18 cellular contexts compared by ENCODE assay signal in genomic region chr12:111037047-111037446, GRCh38. TPM values are rescaled to one million over a fixed set of nuclear protein-coding genes. Genes with fewer than 3 reads are reported as not detected.
DNase-seq lines count a peak whose midpoint lies in the region; ATAC-seq and TF ChIP-seq lines count a peak whose summit lies in the region.
"Had no signal": no experiment of that assay in that cellular context is flagged by ENCODE, and none has a peak within 500 bp of the region (broad histone marks: within the 10 kb centered on the region; RNA-seq: fewer than 3 reads in every experiment).

No MANE protein-coding gene starts in this region.

- CTCF ChIA-PET in CD8-positive, alpha-beta T cell (lab: Charles Lee) = interaction anchor here (0.6 to 1.7 kb wide), 3 partner anchors 10 to 57 kb away, joined by 3 to 5 read pairs (median 4); no protein-coding TSS in a partner anchor
- CTCF ChIA-PET in OCI-LY7 (lab: Charles Lee; ENCODE audit: unreplicated experiment) = no interaction called here
- CTCF ChIA-PET in Calu3 (lab: Charles Lee) = no interaction called here

- ATAC-seq in CD8-positive, alpha-beta T cell = no peak
- no peak for ATAC-seq in GM19467 (IDR thresholded peaks at IDR 0.05; ENCODE audit: unreplicated experiment)
- ATAC-seq: activated naive CD4-positive, alpha-beta T cell treated with anti-CD3 and anti-CD28 coated beads, Interleukin-2, amount 50 U/mL, for 72 hours had no signal

- peaks cover 24% of the 10 kb centered on the region for H3K4me1 Mint-ChIP-seq in CD8-positive, alpha-beta T cell (ENCODE audit: low read depth)
- H3K4me1 Mint-ChIP-seq in activated T-helper 1 cell treated with anti-CD3 and anti-CD28 coated beads, Interleukin-12 subunit alpha, Interleukin-12 subunit beta, Interleukin-2, Interleukin-4 antibody, amounts not matched to agents 30 ng/mL and 10 ng/mL and 1 ng/mL, durations not matched to agents 14 hours and 24 hours and 36 hours (ENCODE audit: low read depth) = peaks cover 10% of the 10 kb centered on the region
- H3K4me1 Mint-ChIP-seq in Calu3 (ENCODE audit: low read depth, unreplicated experiment) = no peaks in the 10 kb centered on the region

- POLR2A ChIA-PET in CD8-positive, alpha-beta T cell (lab: Charles Lee) = no interaction called here
- POLR2A ChIA-PET in OCI-LY7 (lab: Charles Lee) = no interaction called here

- H3K27ac Mint-ChIP-seq in CD8-positive, alpha-beta T cell = no peak overlapping the region
- no peak overlapping the region for H3K27ac Mint-ChIP-seq in activated T-helper 1 cell treated with anti-CD3 and anti-CD28 coated beads, Interleukin-12 subunit alpha, Interleukin-12 subunit beta, Interleukin-2, Interleukin-4 antibody, amounts not matched to agents 30 ng/mL and 10 ng/mL and 1 ng/mL, durations not matched to agents 14 hours and 24 hours and 36 hours
- no peak overlapping the region for H3K27ac Mint-ChIP-seq in Calu3 (ENCODE audit: unreplicated experiment)
- H3K27ac Mint-ChIP-seq: activated naive CD4-positive, alpha-beta T cell treated with anti-CD3 and anti-CD28 coated beads, Interleukin-2, amount 50 U/mL, for 72 hours; T-helper 1 cell treated with Interleukin-12 subunit alpha and Interleukin-12 subunit beta and Interleukin-4 antibody, amounts not matched to agents 30 μg/mL and 1 μg/mL, for 36 hours had no signal

- intact Hi-C loops in CD8-positive, alpha-beta T cell (cut with DNase I, micrococcal nuclease) = no loop called here
- intact Hi-C loops in OCI-LY7 (cut with micrococcal nuclease; ENCODE audit: unreplicated experiment) = loop anchor here (5.0 kb wide), 1 partner anchor 65 kb away; no protein-coding TSS in a partner anchor
- intact Hi-C loops in dorsolateral prefrontal cortex (cut with DNase I) = no loop called here
- intact Hi-C loops in prostate gland (cut with DNase I) = no loop called here
- intact Hi-C loops in activated T-helper 1 cell treated with anti-CD3 and anti-CD28 coated beads, Interleukin-12 subunit alpha, Interleukin-12 subunit beta, Interleukin-2, Interleukin-4 antibody, amounts not matched to agents 30 ng/mL and 10 ng/mL and 1 ng/mL, durations not matched to agents 14 hours and 24 hours and 36 hours (cut with micrococcal nuclease) = no loop called here
- intact Hi-C loops in Calu3 (cut with micrococcal nuclease; ENCODE audit: unreplicated experiment) = no loop called here

- no peak overlapping the region for H2AFZ ChIP-seq in OCI-LY7 (ENCODE audit: low read length)

- no TSS peak for BruUV-seq in OCI-LY7 (replicated peaks; lab: Mats Ljungman, UMichigan)
- no TSS peak for BruUV-seq in Calu3 (replicated peaks; lab: Mats Ljungman, UMichigan)

- WGBS in prostate gland = 53% methylated on average over 23 of the region's 23 CpGs

- H3K9me2 ChIP-seq in OCI-LY7 (ENCODE audit: insufficient read depth, low read length) = no peaks in the 10 kb centered on the region

- TF ChIP-seq POLR2A in prostate gland (IDR thresholded peaks at IDR 0.05) = no peak

- 0 out of 2 replicates have a peak overlapping the region, but pooled peaks have one; percentile 14 for H3K4me2 ChIP-seq in OCI-LY7 (ENCODE audit: low read length)

- H3K27me3 ChIP-seq in CD8-positive, alpha-beta T cell (ENCODE audit: insufficient read depth, low read length) = peaks cover 27% of the 10 kb centered on the region
- H3K27me3 ChIP-seq in dorsolateral prefrontal cortex (peaks cover 0 to 69% (median 41%) of the 10 kb centered on the region in 45 donors), prostate gland (replicated peaks; ENCODE audit: insufficient read depth) (no peaks in the 10 kb centered on the region)
- H3K27me3 ChIP-seq: ovary had no signal

- no peak overlapping the region for H3K4me3 ChIP-seq in CD8-positive, alpha-beta T cell (ENCODE audit: low read depth, low read length)
- H3K4me3 ChIP-seq in OCI-LY7 (ENCODE audit: low read depth, low read length, poor library complexity, severe bottlenecking) = no peak overlapping the region
- peak overlapping the region in 39 of 59 donors; percentile 2 to 68 (median 38) for H3K4me3 ChIP-seq in dorsolateral prefrontal cortex
- H3K4me3 ChIP-seq in prostate gland = peak overlapping the region; percentile 54 to 61
- H3K4me3 ChIP-seq: ovary had no signal

- H3K36me3 ChIP-seq in CD8-positive, alpha-beta T cell (ENCODE audit: insufficient read depth, low read length) = no peaks in the 10 kb centered on the region
- no peaks in the 10 kb centered on the region for H3K36me3 ChIP-seq in OCI-LY7 (ENCODE audit: insufficient read depth, low read length)
- H3K36me3 ChIP-seq in prostate gland = no peaks in the 10 kb centered on the region
- H3K36me3 ChIP-seq: ovary had no signal

- H3K27me3 Mint-ChIP-seq in CD8-positive, alpha-beta T cell (ENCODE audit: low read depth) = peaks cover 47% of the 10 kb centered on the region
- H3K27me3 Mint-ChIP-seq in activated T-helper 1 cell treated with anti-CD3 and anti-CD28 coated beads, Interleukin-12 subunit alpha, Interleukin-12 subunit beta, Interleukin-2, Interleukin-4 antibody, amounts not matched to agents 30 ng/mL and 10 ng/mL and 1 ng/mL, durations not matched to agents 14 hours and 24 hours and 36 hours (ENCODE audit: insufficient read depth) = peaks cover 58% of the 10 kb centered on the region
- peaks cover 80% of the 10 kb centered on the region for H3K27me3 Mint-ChIP-seq in Calu3 (ENCODE audit: unreplicated experiment)

- no peaks in the 10 kb centered on the region for H3K9me3 Mint-ChIP-seq in CD8-positive, alpha-beta T cell
- H3K9me3 Mint-ChIP-seq in activated T-helper 1 cell treated with anti-CD3 and anti-CD28 coated beads, Interleukin-12 subunit alpha, Interleukin-12 subunit beta, Interleukin-2, Interleukin-4 antibody, amounts not matched to agents 30 ng/mL and 10 ng/mL and 1 ng/mL, durations not matched to agents 14 hours and 24 hours and 36 hours = no peaks in the 10 kb centered on the region
- H3K9me3 Mint-ChIP-seq in Calu3 (ENCODE audit: low read depth, unreplicated experiment) = no peaks in the 10 kb centered on the region
- H3K9me3 Mint-ChIP-seq: activated naive CD4-positive, alpha-beta T cell treated with anti-CD3 and anti-CD28 coated beads, Interleukin-2, amount 50 U/mL, for 72 hours; T-helper 1 cell treated with Interleukin-12 subunit alpha and Interleukin-12 subunit beta and Interleukin-4 antibody, amounts not matched to agents 30 μg/mL and 1 μg/mL, for 36 hours had no signal

- no peak for TF ChIP-seq CTCF in CD8-positive, alpha-beta T cell (IDR thresholded peaks at IDR 0.05)
- TF ChIP-seq CTCF in OCI-LY7 (conservative IDR thresholded peaks at IDR 0.05; ENCODE audit: low read length) (no peak), dorsolateral prefrontal cortex (IDR thresholded peaks at IDR 0.05 in 54 of 56, conservative IDR thresholded peaks at IDR 0.05 in 2 of 56; ENCODE audit: low read depth in 1 of 56, partially characterized antibody in 56 of 56) (no peak), prostate gland (IDR thresholded peaks at IDR 0.05) (no peak), Calu3 (IDR thresholded peaks at IDR 0.05; ENCODE audit: unreplicated experiment) (no peak)

- DNase-seq in CD8-positive, alpha-beta T cell = no peak
- DNase-seq in OCI-LY7 (ENCODE audit: low spot score) = no peak
- DNase-seq in dorsolateral prefrontal cortex = no peak
- no peak for DNase-seq in prostate gland (ENCODE audit: low spot score)
- DNase-seq in activated T-helper 1 cell treated with anti-CD3 and anti-CD28 coated beads, Interleukin-12 subunit alpha, Interleukin-12 subunit beta, Interleukin-2, Interleukin-4 antibody, amounts not matched to agents 30 ng/mL and 10 ng/mL and 1 ng/mL, durations not matched to agents 14 hours and 24 hours and 36 hours (ENCODE audit: low spot score) = no peak
- DNase-seq in NCI-H748 treated with DMSO at 0.1 percent for 48 hours (lab: John Stamatoyannopoulos, UW) = no peak
- DNase-seq in Calu3 = no peak
- DNase-seq: activated CD4-positive, alpha-beta T cell treated with anti-CD3 and anti-CD28 coated beads for 4 hours; activated CD8-positive, alpha-beta memory T cell treated with anti-CD3 and anti-CD28 coated beads, Interleukin-2, amount 50 U/mL, for 4 hours; effector CD4-positive, alpha-beta T cell; IMR-90; midbrain; MV-4-11; ovary had no signal

- H3K4me1 ChIP-seq in CD8-positive, alpha-beta T cell (ENCODE audit: insufficient read depth, low read length) = peaks cover 27% of the 10 kb centered on the region
- H3K4me1 ChIP-seq in OCI-LY7 (ENCODE audit: insufficient read depth, low read length, poor library complexity, severe bottlenecking) (peaks cover 27% of the 10 kb centered on the region), prostate gland (replicated peaks) (no peaks in the 10 kb centered on the region)

- no peak overlapping the region for H3K27ac ChIP-seq in CD8-positive, alpha-beta T cell (ENCODE audit: low read depth, low read length)
- H3K27ac ChIP-seq in OCI-LY7 (ENCODE audit: low read depth, low read length, poor library complexity, severe bottlenecking) (no peak overlapping the region), dorsolateral prefrontal cortex (peak overlapping the region in 13 of 59 donors; percentile 16 to 73 (median 46)), prostate gland (peak overlapping the region; percentile 84 to 90)
- H3K27ac ChIP-seq: ovary, skin epidermis had no signal

- H4K20me1 ChIP-seq in OCI-LY7 (ENCODE audit: insufficient read depth, low read length) = no peaks in the 10 kb centered on the region

- H3K4me3 Mint-ChIP-seq in CD8-positive, alpha-beta T cell = peak overlapping the region; percentile 37
- no peak overlapping the region for H3K4me3 Mint-ChIP-seq in activated T-helper 1 cell treated with anti-CD3 and anti-CD28 coated beads, Interleukin-12 subunit alpha, Interleukin-12 subunit beta, Interleukin-2, Interleukin-4 antibody, amounts not matched to agents 30 ng/mL and 10 ng/mL and 1 ng/mL, durations not matched to agents 14 hours and 24 hours and 36 hours
- H3K4me3 Mint-ChIP-seq in Calu3 (ENCODE audit: low read depth, unreplicated experiment) = no peak overlapping the region
- H3K4me3 Mint-ChIP-seq: T-helper 1 cell treated with Interleukin-12 subunit alpha and Interleukin-12 subunit beta and Interleukin-4 antibody, amounts not matched to agents 30 μg/mL and 1 μg/mL, for 36 hours had no signal

- H3K9me3 ChIP-seq in CD8-positive, alpha-beta T cell (ENCODE audit: low read length) = no peaks in the 10 kb centered on the region
- H3K9me3 ChIP-seq in OCI-LY7 (ENCODE audit: low read length) = no peaks in the 10 kb centered on the region
- H3K9me3 ChIP-seq in prostate gland = no peaks in the 10 kb centered on the region

- no peaks in the 10 kb centered on the region for H3K79me2 ChIP-seq in OCI-LY7 (ENCODE audit: insufficient read depth, low read depth, low read length)

- H3K36me3 Mint-ChIP-seq in CD8-positive, alpha-beta T cell = no peaks in the 10 kb centered on the region
- no peaks in the 10 kb centered on the region for H3K36me3 Mint-ChIP-seq in activated T-helper 1 cell treated with anti-CD3 and anti-CD28 coated beads, Interleukin-12 subunit alpha, Interleukin-12 subunit beta, Interleukin-2, Interleukin-4 antibody, amounts not matched to agents 30 ng/mL and 10 ng/mL and 1 ng/mL, durations not matched to agents 14 hours and 24 hours and 36 hours (ENCODE audit: low read depth)
- H3K36me3 Mint-ChIP-seq in Calu3 (ENCODE audit: insufficient read depth, unreplicated experiment) = no peaks in the 10 kb centered on the region
- H3K36me3 Mint-ChIP-seq: activated naive CD4-positive, alpha-beta T cell treated with anti-CD3 and anti-CD28 coated beads, Interleukin-2, amount 50 U/mL, for 72 hours had no signal

RNA-seq across cellular contexts. Expression of gene CUX2, which starts 3.1 kb away (rescaled TPM):
- total RNA-seq in CD8-positive, alpha-beta T cell = under 1 TPM; 0.14 to 0.19 TPM
- total RNA-seq in OCI-LY7 (2014; rRNA removed; shearing (Covaris generic)) = 4.1 and 4.4 TPM in 2 replicates
- total RNA-seq in OCI-LY7 (2022) = 29.0 and 35.0 TPM in 2 replicates
- 10 to 100 TPM in 118 of 120 experiments, 1 to 10 TPM in 2; 3.3 to 89.7 (median 33.4) TPM for total RNA-seq in dorsolateral prefrontal cortex
- total RNA-seq in prostate gland = 10 to 100 TPM; 28.3 to 36.6 TPM
- total RNA-seq in activated T-helper 1 cell treated with anti-CD3 and anti-CD28 coated beads, Interleukin-12 subunit alpha, Interleukin-12 subunit beta, Interleukin-2, Interleukin-4 antibody, amounts not matched to agents 30 ng/mL and 10 ng/mL and 1 ng/mL, durations not matched to agents 14 hours and 24 hours and 36 hours = not detected in 2 replicates
- not detected in 2 replicates for total RNA-seq in Calu3 (2022)
- total RNA-seq: IMR-90 had no signal

Comparison
In these comparisons a context has a peak if more than half of its experiments do, and no peak if none do; other contexts are left out.
1. H3K27ac ChIP-seq: peak in prostate gland (2 of 2); none in CD8-positive, alpha-beta T cell (single experiment) and OCI-LY7 (single experiment).
2. H3K4me3 ChIP-seq: peak in dorsolateral prefrontal cortex (39 of 59) and prostate gland (2 of 2); none in CD8-positive, alpha-beta T cell (single experiment) and OCI-LY7 (single experiment).